Comparison of ENCODE assay signal across 23 cellular contexts in the genomic region with DNA sequence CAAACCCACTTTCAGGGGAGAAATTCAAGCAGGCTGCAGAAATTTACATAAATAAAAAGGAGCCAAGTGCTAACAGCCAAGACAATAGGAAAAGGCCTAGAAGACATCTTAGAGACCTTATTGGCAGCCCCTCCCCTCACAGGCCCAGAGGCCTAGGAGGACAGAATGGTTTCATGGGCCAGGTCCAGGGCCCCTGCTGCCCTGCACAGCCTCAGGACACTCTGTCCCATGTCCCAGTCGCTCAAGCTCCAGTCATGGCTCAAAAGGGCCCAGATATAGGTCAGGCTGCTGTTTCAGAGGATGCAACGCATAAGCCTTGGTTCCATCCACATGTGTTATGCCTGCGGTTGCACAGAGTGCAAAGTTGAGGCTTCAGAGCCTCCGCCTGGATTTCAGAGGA. TPM values are rescaled to one million over a fixed set of nuclear protein-coding genes. Genes with fewer than 3 reads are reported as not detected.
A peak's percentile ranks its signal among the peaks of the same experiment; 100 is the strongest.
DNase-seq lines count a peak whose midpoint lies in the region; ATAC-seq and TF ChIP-seq lines count a peak whose summit lies in the region.
"Had no signal": no experiment of that assay in that cellular context is flagged by ENCODE, and none has a peak within 500 bp of the region (broad histone marks: within the 10 kb centered on the region; RNA-seq: fewer than 3 reads in every experiment).

No MANE protein-coding gene starts in this region.

- TF ChIP-seq EP300 in esophagus muscularis mucosa (IDR thresholded peaks at IDR 0.05) (no peak), sigmoid colon (IDR thresholded peaks at IDR 0.05) (no peak)

- H3K79me2 ChIP-seq in H9 (ENCODE audit: insufficient read depth, low read length), result no peaks in the 10 kb centered on the region

- intact Hi-C loops in esophagus muscularis mucosa (cut with DNase I), result no loop called here
- intact Hi-C loops in sigmoid colon (cut with DNase I), result no loop called here

- H3K9me3 ChIP-seq in H9 (ENCODE audit: control insufficient read depth, low read depth, low read length) (peaks cover 16% of the 10 kb centered on the region), RWPE2 (ENCODE audit: severe bottlenecking) (peaks cover 8% of the 10 kb centered on the region), esophagus muscularis mucosa (peaks cover 0 to 8% (median 5%) of the 10 kb centered on the region in 4 donors), sigmoid colon (peaks cover 0 to 8% (median 0%) of the 10 kb centered on the region in 4 donors), BE2C (no peaks in the 10 kb centered on the region)

- H3K4me3 ChIP-seq in RWPE2 (ENCODE audit: severe bottlenecking) (no peak overlapping the region), esophagus muscularis mucosa (no peak overlapping the region), sigmoid colon (no peak overlapping the region), BE2C (ENCODE audit: low read depth, low read length) (no peak overlapping the region)

- H3K27ac Mint-ChIP-seq in H9, result no peak overlapping the region
- H3K27ac Mint-ChIP-seq: HFFc6, IgD-negative memory B cell had no signal

- no peak overlapping the region for H3K14ac ChIP-seq in H9 (ENCODE audit: insufficient read depth, low read length)

- H3K27ac ChIP-seq in H9 (ENCODE audit: insufficient read length, low read depth, low read length), result no peak overlapping the region
- no peak overlapping the region for H3K27ac ChIP-seq in RWPE2 (ENCODE audit: poor library complexity, severe bottlenecking)
- no peak overlapping the region for H3K27ac ChIP-seq in esophagus muscularis mucosa (replicated peaks in 1 of 4)
- no peak overlapping the region for H3K27ac ChIP-seq in sigmoid colon
- H3K27ac ChIP-seq: HL-60 had no signal

- H3K56ac ChIP-seq in H9 (ENCODE audit: insufficient read length, low read depth, low read length), result no peak overlapping the region

- H4K5ac ChIP-seq in H9 (ENCODE audit: insufficient read length, low read depth, low read length), result no peak overlapping the region

- H3K4me1 ChIP-seq in H9 (ENCODE audit: insufficient read depth, low read length) (peaks cover 3% of the 10 kb centered on the region; the same call in 1 of the 2 replicates), RWPE2 (ENCODE audit: insufficient read depth, poor library complexity, severe bottlenecking) (no peaks in the 10 kb centered on the region), esophagus muscularis mucosa (no peaks in the 10 kb centered on the region), sigmoid colon (no peaks in the 10 kb centered on the region), BE2C (no peaks in the 10 kb centered on the region)

- H3K4ac ChIP-seq in H9 (ENCODE audit: low read depth, low read length), result no peak overlapping the region

- H3K4me3 Mint-ChIP-seq in H9, result no peak overlapping the region
- H3K4me3 Mint-ChIP-seq: CD4-positive, CD25-positive, alpha-beta regulatory T cell; HFFc6 had no signal

- H2BK15ac ChIP-seq in H9 (ENCODE audit: low read depth, low read length), result no peak overlapping the region

- no peak overlapping the region for H3K9ac ChIP-seq in H9 (ENCODE audit: extremely low read depth, insufficient read length, low read length)

- peaks cover 13 to 14% of the 10 kb centered on the region in 2 experiments for H3K4me1 Mint-ChIP-seq in H9

- H3K9me3 Mint-ChIP-seq in H9, result peaks cover 25 to 29% of the 10 kb centered on the region in 2 experiments

- WGBS in H9 (ENCODE audit: extremely low coverage, insufficient read length, low lambda C conversion rate), result no CpG with 5 or more reads among the region's 4 CpGs
- WGBS in esophagus muscularis mucosa, result 96% methylated on average over 4 of the region's 4 CpGs
- WGBS in sigmoid colon, 2 donors, result 95 to 96% methylated on average over 4 of the region's 4 CpGs

- H4K91ac ChIP-seq in H9 (ENCODE audit: insufficient read length, low read depth, low read length), result no peak overlapping the region

- no peak overlapping the region for H2BK5ac ChIP-seq in H9 (ENCODE audit: insufficient read length, low read length)

- TF ChIP-seq POLR2A in esophagus muscularis mucosa (IDR thresholded peaks at IDR 0.05; ENCODE audit: low read depth) (no peak), sigmoid colon (IDR thresholded peaks at IDR 0.05) (no peak)

- no peaks in the 10 kb centered on the region for H3K79me1 ChIP-seq in H9 (ENCODE audit: insufficient read depth, low read depth, low read length, poor library complexity, severe bottlenecking)

- TF ChIP-seq CTCF in H9 (conservative IDR thresholded peaks at IDR 0.05), result no peak
- no peak for TF ChIP-seq CTCF in RWPE2 (IDR thresholded peaks at IDR 0.05; ENCODE audit: poor library complexity, severe bottlenecking)
- no peak for TF ChIP-seq CTCF in esophagus muscularis mucosa (IDR thresholded peaks at IDR 0.05)
- TF ChIP-seq CTCF in sigmoid colon (IDR thresholded peaks at IDR 0.05), result no peak
- TF ChIP-seq CTCF in BE2C (IDR thresholded peaks at IDR 0.05; ENCODE audit: low read depth, low read length), result no peak

- DNase-seq in H9 (peak; percentile 18), RWPE2 (ENCODE audit: low spot score) (peak; percentile 5), esophagus muscularis mucosa (ENCODE audit: extremely low spot score) (peak; percentile 7), sigmoid colon (peak; percentile 25), BE2C (no peak)
- DNase-seq: CD4-positive, CD25-positive, alpha-beta regulatory T cell; H7; HFFc6; Karpas-422; NCI-H1092; NCI-H1417 treated with DMSO at 0.1 percent for 48 hours; NCI-H1694 treated with DMSO at 0.1 percent for 48 hours; NCI-H2081; NCI-H2227 treated with DMSO at 0.1 percent for 48 hours; NCI-H526 treated with DMSO at 0.1 percent for 48 hours; RPMI8226; SHP77 had no signal

- H3K36me3 ChIP-seq in RWPE2 (ENCODE audit: low read depth) (no peaks in the 10 kb centered on the region; the same call in 1 of the 2 replicates), esophagus muscularis mucosa (peaks cover 12 to 76% (median 51%) of the 10 kb centered on the region in 4 donors), sigmoid colon (peaks cover 0 to 44% (median 8%) of the 10 kb centered on the region in 4 donors), BE2C (no peaks in the 10 kb centered on the region)

- no peak overlapping the region for H3K4me2 ChIP-seq in H9 (ENCODE audit: insufficient read depth, insufficient read length, low read length)

- no peaks in the 10 kb centered on the region for H3K27me3 ChIP-seq in H9 (ENCODE audit: insufficient read depth, low read length)
- no peaks in the 10 kb centered on the region for H3K27me3 ChIP-seq in RWPE2 (ENCODE audit: insufficient read depth, poor library complexity, severe bottlenecking)
- no peaks in the 10 kb centered on the region for H3K27me3 ChIP-seq in esophagus muscularis mucosa
- H3K27me3 ChIP-seq in sigmoid colon, result no peaks in the 10 kb centered on the region
- H3K27me3 ChIP-seq in BE2C, result no peaks in the 10 kb centered on the region

- H4K20me1 ChIP-seq in H9 (ENCODE audit: control insufficient read depth, insufficient read depth, insufficient read length), result no peaks in the 10 kb centered on the region

- no peak overlapping the region for H3T11ph ChIP-seq in H9 (ENCODE audit: low read length)

- H2AK5ac ChIP-seq in H9 (ENCODE audit: insufficient read length, low read length), result no peak overlapping the region

- no peak overlapping the region for H3K23ac ChIP-seq in H9 (ENCODE audit: insufficient read length, low read depth, low read length)

- H4K8ac ChIP-seq in H9 (replicated peaks; ENCODE audit: insufficient read length, low read depth, low read length), result no peak overlapping the region

- no peaks in the 10 kb centered on the region for H3K23me2 ChIP-seq in H9 (ENCODE audit: insufficient read length, low read depth, low read length, poor library complexity, severe bottlenecking)

- H3K27me3 Mint-ChIP-seq in H9 (ENCODE audit: low read depth), result peaks cover 3% of the 10 kb centered on the region
- H3K27me3 Mint-ChIP-seq: CD4-positive, CD25-positive, alpha-beta regulatory T cell; IgD-negative memory B cell had no signal

- no peak overlapping the region for H2AFZ ChIP-seq in H9 (ENCODE audit: low read length)

- H3K36me3 Mint-ChIP-seq in H9 (ENCODE audit: insufficient read depth in 1 of 3, low read depth in 3 of 3), result peaks cover 40 to 66% (median 54%) of the 10 kb centered on the region in 3 experiments

- ATAC-seq in RWPE2 (ENCODE audit: low read depth), result no peak
- ATAC-seq in GM21515 (IDR thresholded peaks at IDR 0.05; ENCODE audit: unreplicated experiment), result no peak
- no peak for ATAC-seq in SK-N-SH treated with all-trans-retinoic acid at 6 μM for 48 hours

- H2BK120ac ChIP-seq in H9 (ENCODE audit: low read depth, low read length, poor library complexity, severe bottlenecking), result no peak overlapping the region

- no peak overlapping the region for H2BK12ac ChIP-seq in H9 (ENCODE audit: insufficient read length, low read depth, low read length)

- no peak overlapping the region for H2BK20ac ChIP-seq in H9 (ENCODE audit: low read depth, low read length, poor library complexity, severe bottlenecking)

- no peak overlapping the region for H3K18ac ChIP-seq in H9 (ENCODE audit: insufficient read length, low read depth, low read length)

TF ChIP-seq in SK-N-SH treated with all-trans-retinoic acid at 6 μM for 48 hours, 23 proteins besides CTCF, POLR2A, EP300 and RAD21 (continues in another document):
- TF ChIP-seq ARNTL (CRISPR knock-in tag; IDR thresholded peaks at IDR 0.05; ENCODE audit: borderline replicate concordance, low read depth) (no peak), CSDC2 (CRISPR knock-in tag; IDR thresholded peaks at IDR 0.05) (no peak), TCF4 (CRISPR knock-in tag; IDR thresholded peaks at IDR 0.05; ENCODE audit: borderline replicate concordance) (no peak), ZFP3 (CRISPR knock-in tag; IDR thresholded peaks at IDR 0.05) (no peak), GLIS3 (CRISPR knock-in tag; IDR thresholded peaks at IDR 0.05) (no peak), ZNF8 (CRISPR knock-in tag; IDR thresholded peaks at IDR 0.05) (no peak)

RNA-seq across cellular contexts. Expression of gene SLC41A3, which starts 55.8 kb away (rescaled TPM):
- total RNA-seq in H9 (2021), result 35.5 and 37.3 TPM in 2 replicates
- 10 to 100 TPM; 31.6 to 68.1 (median 38.9) TPM for total RNA-seq in esophagus muscularis mucosa
- 10 to 100 TPM; 28.9 to 59.5 (median 42.1) TPM for total RNA-seq in sigmoid colon
- polyA plus RNA-seq in sigmoid colon, result 10 to 100 TPM in 2 of 3 donors, 1 to 10 TPM in 1; 5.1 to 27.6 (median 19.8) TPM
- 47.6 TPM for polyA plus RNA-seq in BE2C (2012; ENCODE audit: insufficient read depth, insufficient read length, low read depth)

RNA-seq across cellular contexts. Expression of gene ROPN1B, which starts 59.1 kb away (rescaled TPM):
- total RNA-seq in H9 (2021) (not detected in 2 replicates), esophagus muscularis mucosa (under 1 TPM in 1 of 4 donors, not detected in 3; 0.52 TPM), sigmoid colon (1 to 10 TPM in 1 of 4 donors, not detected in 3; 1.1 TPM)
- polyA plus RNA-seq in sigmoid colon, result under 1 TPM in 1 of 3 donors, not detected in 2; 0.06 TPM
- polyA plus RNA-seq in BE2C (2012; ENCODE audit: insufficient read depth, insufficient read length, low read depth), result not detected
- total RNA-seq: CD4-positive, CD25-positive, alpha-beta regulatory T cell; H7; HFFc6; NCI-H460 had no signal
- polyA plus RNA-seq: BJ, IgD-negative memory B cell had no signal
